13 cellular contexts compared by ENCODE assay signal in genomic region chr11:130037058-130037457, GRCh38. TPM values are rescaled to one million over a fixed set of nuclear protein-coding genes. Genes with fewer than 3 reads are reported as not detected.
DNase-seq lines count a peak whose midpoint lies in the region; ATAC-seq and TF ChIP-seq lines count a peak whose summit lies in the region.
"Had no signal": no experiment of that assay in that cellular context is flagged by ENCODE, and none has a peak within 500 bp of the region (broad histone marks: within the 10 kb centered on the region; RNA-seq: fewer than 3 reads in every experiment).

No MANE protein-coding gene starts in this region.

- H3K9me3 ChIP-seq in GM23248 (ENCODE audit: low read depth): no peaks in the 10 kb centered on the region
- no peaks in the 10 kb centered on the region for H3K9me3 ChIP-seq in osteoblast (ENCODE audit: low read depth, low read length)
- H3K9me3 ChIP-seq: prostate gland had no signal

- no peaks in the 10 kb centered on the region for H3K36me3 ChIP-seq in GM23248 (ENCODE audit: low read depth)
- H3K36me3 ChIP-seq in osteoblast (ENCODE audit: insufficient read depth, low read length): no peaks in the 10 kb centered on the region
- H3K36me3 ChIP-seq: prostate gland had no signal

- H4K20me1 ChIP-seq in GM23248 (ENCODE audit: insufficient read depth) (no peaks in the 10 kb centered on the region), osteoblast (ENCODE audit: insufficient read depth, low read length) (no peaks in the 10 kb centered on the region)

- H3K27me3 ChIP-seq in GM23248 (replicated peaks; ENCODE audit: insufficient read depth) (no peaks in the 10 kb centered on the region), osteoblast (ENCODE audit: insufficient read depth, low read length) (no peaks in the 10 kb centered on the region)

- ATAC-seq in HG03565 (IDR thresholded peaks at IDR 0.05; ENCODE audit: unreplicated experiment): no peak
- ATAC-seq: left cardiac atrium had no signal

- H3K4me1 ChIP-seq in GM23248 (ENCODE audit: insufficient read depth) (peaks cover 26% of the 10 kb centered on the region), osteoblast (ENCODE audit: insufficient read depth, low read length) (peaks cover 8% of the 10 kb centered on the region)
- H3K4me1 ChIP-seq: prostate gland had no signal

- H3K27ac ChIP-seq in GM23248: peak overlapping the region; percentile 60
- peak overlapping the region; percentile 3 for H3K27ac ChIP-seq in osteoblast (ENCODE audit: low read depth, low read length)
- H3K27ac ChIP-seq: prostate gland had no signal

- H3K9me2 ChIP-seq in GM23248 (ENCODE audit: insufficient read depth): no peaks in the 10 kb centered on the region

- H3K4me2 ChIP-seq in GM23248 (ENCODE audit: unreplicated experiment): peak overlapping the region; percentile 37
- H3K4me2 ChIP-seq in osteoblast (ENCODE audit: insufficient read depth, low read length): peak overlapping the region; percentile 43

- H3F3A ChIP-seq in GM23248 (ENCODE audit: insufficient read depth): peaks cover 11% of the 10 kb centered on the region

- in situ Hi-C loops in GM23248 (cut with MboI): no loop called here

- H3K79me2 ChIP-seq in GM23248 (ENCODE audit: insufficient read depth): no peaks in the 10 kb centered on the region
- no peaks in the 10 kb centered on the region for H3K79me2 ChIP-seq in osteoblast (ENCODE audit: insufficient read depth, low read length)

- DNase-seq in GM23248 (peak; percentile 92), RPMI8226 (peak; percentile 24), fibroblast of gingiva (ENCODE audit: low read depth) (peak; percentile 43), osteoblast (ENCODE audit: insufficient read length, low spot score, missing footprints) (peak; percentile 95), NCI-H524 treated with DMSO at 0.1 percent for 48 hours (lab: John Stamatoyannopoulos, UW) (no peak)
- DNase-seq in stimulated activated CD4-positive, alpha-beta T cell treated with anti-CD3 and anti-CD28 coated beads, Interleukin-12 subunit alpha, Interleukin-12 subunit beta, amount 100 ng/mL, for 4 hours: no peak
- no peak for DNase-seq in activated CD4-positive, alpha-beta T cell treated with anti-CD3 and anti-CD28 coated beads, Interleukin-2, amount 50 U/mL, for 1 hour
- DNase-seq: activated CD4-positive, alpha-beta memory T cell treated with anti-CD3 and anti-CD28 coated beads for 36 hours; activated naive CD8-positive, alpha-beta T cell treated with anti-CD3 and anti-CD28 coated beads for 36 hours; DMS79 treated with DMSO at 0.1 percent for 48 hours; left cardiac atrium had no signal

- WGBS in GM23248 (ENCODE audit: low coverage in 1 of 2, low lambda C conversion rate in 2 of 2, missing lambda C conversion rate in 2 of 2), 2 experiments: 10 to 16% methylated on average over 3 of the region's 3 CpGs

- H3K4me3 ChIP-seq in GM23248 (no peak overlapping the region), osteoblast (ENCODE audit: insufficient read depth, low read length) (no peak overlapping the region)
- H3K4me3 ChIP-seq: prostate gland had no signal

- TF ChIP-seq CTCF in osteoblast (IDR thresholded peaks at IDR 0.05; ENCODE audit: extremely low read depth, low read depth, low read length): no peak

- H2AFZ ChIP-seq in GM23248 (no peak overlapping the region), osteoblast (ENCODE audit: low read length) (no peak overlapping the region)

- no peak overlapping the region; the same call in 1 of the 2 replicates for H3K9ac ChIP-seq in GM23248

RNA-seq across cellular contexts. Expression of gene APLP2, which starts 32.6 kb away (rescaled TPM):
- total RNA-seq in GM23248 (2014; rRNA removed; shearing (Covaris generic)): 390 and 457 TPM in 2 replicates
- 366 and 377 TPM in 2 replicates for polyA plus RNA-seq in GM23248 (2016; fragmentation: Nextera tagmentation; extraction: Ambion mirVana)
- total RNA-seq in osteoblast: 326 and 331 TPM in 2 replicates

RNA-seq across cellular contexts. Expression of gene PRDM10, which starts 34.4 kb away (rescaled TPM):
- 4.6 and 5.7 TPM in 2 replicates for total RNA-seq in GM23248 (2014; rRNA removed; shearing (Covaris generic))
- polyA plus RNA-seq in GM23248 (2016; fragmentation: Nextera tagmentation; extraction: Ambion mirVana): 2.9 TPM in 2 replicates
- 8.0 and 8.8 TPM in 2 replicates for total RNA-seq in osteoblast

Comparison
In these comparisons a context has a peak if more than half of its experiments do, and no peak if none do; other contexts are left out.
1. DNase-seq: peak in GM23248 (single experiment), RPMI8226 (single experiment), fibroblast of gingiva (single experiment) and osteoblast (single experiment); none in NCI-H524 treated with DMSO at 0.1 percent for 48 hours (single experiment), stimulated activated CD4-positive, alpha-beta T cell treated with anti-CD3 and anti-CD28 coated beads, Interleukin-12 subunit alpha, Interleukin-12 subunit beta, amount 100 ng/mL, for 4 hours (single experiment) and activated CD4-positive, alpha-beta T cell treated with anti-CD3 and anti-CD28 coated beads, Interleukin-2, amount 50 U/mL, for 1 hour (single experiment).